In genomic region chr4:186191266-186192067, GRCh38 we compare ENCODE assay signal across 8 cellular contexts. TPM values are rescaled to one million over a fixed set of nuclear protein-coding genes. Genes with fewer than 3 reads are reported as not detected.
DNase-seq lines count a peak whose midpoint lies in the region; ATAC-seq lines count a peak whose summit lies in the region.

Gene CYP4V2 (plus strand): TSS chr4:186191567. CDS start chr4:186191824, 257 bp downstream.

- H3K36me3 ChIP-seq in ectodermal cell (ENCODE audit: control insufficient read depth, insufficient read depth, low read length): no peaks in the 10 kb centered on the region

- peaks cover 31% of the 10 kb centered on the region for H3K4me1 Mint-ChIP-seq in activated CD4-positive, alpha-beta memory T cell treated with anti-CD3 and anti-CD28 coated beads, Interleukin-2, amount 10 ng/mL, durations not matched to agents 7 days and 5 days

- H3K27me3 ChIP-seq in ectodermal cell (ENCODE audit: control insufficient read depth, insufficient read depth, low read length, poor library complexity, severe bottlenecking): no peaks in the 10 kb centered on the region

- peak within 1 kb of the TSS; percentile 87 for H3K27ac Mint-ChIP-seq in activated CD4-positive, alpha-beta memory T cell treated with anti-CD3 and anti-CD28 coated beads, Interleukin-2, amount 10 ng/mL, durations not matched to agents 7 days and 5 days

- H3K4me1 ChIP-seq in ectodermal cell (ENCODE audit: control insufficient read depth, insufficient read depth, low read length): peaks cover 3% of the 10 kb centered on the region

- no peaks in the 10 kb centered on the region for H3K9me3 ChIP-seq in ectodermal cell (ENCODE audit: control insufficient read depth, low read length)

- ATAC-seq in GM18519 (IDR thresholded peaks at IDR 0.05; ENCODE audit: low FRiP score, unreplicated experiment) (peak; percentile 85), HG03039 (IDR thresholded peaks at IDR 0.05; ENCODE audit: unreplicated experiment) (peak; percentile 84)

- POLR2A ChIA-PET in activated CD4-positive, alpha-beta memory T cell treated with anti-CD3 and anti-CD28 coated beads, Interleukin-2, amount 10 ng/mL, durations not matched to agents 7 days and 5 days (lab: Charles Lee): interaction anchor here (1.3 to 5.2 kb wide), 5 partner anchors 13 to 123 kb away, joined by 5 to 84 read pairs (median 12); partner anchors contain the start of gene TLR3

- peak; percentile 92 for DNase-seq in AG08396 (ENCODE audit: low spot score)
- DNase-seq in NCI-H226: peak; percentile 75
- DNase-seq in activated CD4-positive, alpha-beta memory T cell treated with anti-CD3 and anti-CD28 coated beads, Interleukin-2, amount 10 ng/mL, durations not matched to agents 7 days and 5 days: peak; percentile 88
- peak; percentile 76 to 82 for DNase-seq in lung microvascular endothelial cell (ENCODE audit: low read depth in 2 of 2)
- DNase-seq in stimulated activated CD8-positive, alpha-beta memory T cell treated with anti-CD3 and anti-CD28 coated beads, Interleukin-12 subunit alpha, Interleukin-12 subunit beta, amount 100 ng/mL, for 1 hour (ENCODE audit: low read depth): peak; percentile 72

- H3K4me3 Mint-ChIP-seq in activated CD4-positive, alpha-beta memory T cell treated with anti-CD3 and anti-CD28 coated beads, Interleukin-2, amount 10 ng/mL, durations not matched to agents 7 days and 5 days: peak within 1 kb of the TSS; percentile 83

- CTCF ChIA-PET in activated CD4-positive, alpha-beta memory T cell treated with anti-CD3 and anti-CD28 coated beads, Interleukin-2, amount 10 ng/mL, durations not matched to agents 7 days and 5 days (lab: Charles Lee): interaction anchor here (0.6 to 4.1 kb wide), 8 partner anchors 10 to 941 kb away, joined by 3 to 23 read pairs (median 8); partner anchors contain the start of gene TLR3

- H3K27ac ChIP-seq in ectodermal cell (ENCODE audit: insufficient read depth, low read depth, low read length, poor library complexity, severe bottlenecking): peak within 1 kb of the TSS; percentile 72

- peaks cover 11% of the 10 kb centered on the region for H3K36me3 Mint-ChIP-seq in activated CD4-positive, alpha-beta memory T cell treated with anti-CD3 and anti-CD28 coated beads, Interleukin-2, amount 10 ng/mL, durations not matched to agents 7 days and 5 days (ENCODE audit: low read depth)

- H3K27me3 Mint-ChIP-seq in activated CD4-positive, alpha-beta memory T cell treated with anti-CD3 and anti-CD28 coated beads, Interleukin-2, amount 10 ng/mL, durations not matched to agents 7 days and 5 days: peaks cover 1% of the 10 kb centered on the region

- 0% methylated on average over 100 of the region's 100 CpGs for WGBS in ectodermal cell, 2 experiments

- peak within 1 kb of the TSS; percentile 78 for H3K4me3 ChIP-seq in ectodermal cell (ENCODE audit: insufficient read depth, low read depth, low read length)

- H3K9me3 Mint-ChIP-seq in activated CD4-positive, alpha-beta memory T cell treated with anti-CD3 and anti-CD28 coated beads, Interleukin-2, amount 10 ng/mL, durations not matched to agents 7 days and 5 days: no peaks in the 10 kb centered on the region

RNA-seq across cellular contexts. Expression of gene CYP4V2, which starts in this region (rescaled TPM):
- 10 to 100 TPM; 10.0 to 10.9 TPM for total RNA-seq in activated CD4-positive, alpha-beta memory T cell treated with anti-CD3 and anti-CD28 coated beads, Interleukin-2, amount 10 ng/mL, durations not matched to agents 7 days and 5 days
- polyA plus RNA-seq in ectodermal cell (2013, experiment 1 of 4): 3.3 TPM
- 4.8 TPM for polyA plus RNA-seq in ectodermal cell (2013, experiment 2 of 4)
- polyA plus RNA-seq in ectodermal cell (2013, experiment 3 of 4): 3.6 TPM
- 3.1 TPM for polyA plus RNA-seq in ectodermal cell (2013, experiment 4 of 4)
- total RNA-seq in lung microvascular endothelial cell: 1.7 and 2.8 TPM in 2 replicates

Comparison
In these comparisons a context has a peak if more than half of its experiments do, and no peak if none do; other contexts are left out.
1. Peak in every context shown above with its lines: DNase-seq, ATAC-seq, H3K4me3 ChIP-seq and H3K27ac ChIP-seq.